13 cellular contexts compared by ENCODE assay signal in the genomic region with DNA sequence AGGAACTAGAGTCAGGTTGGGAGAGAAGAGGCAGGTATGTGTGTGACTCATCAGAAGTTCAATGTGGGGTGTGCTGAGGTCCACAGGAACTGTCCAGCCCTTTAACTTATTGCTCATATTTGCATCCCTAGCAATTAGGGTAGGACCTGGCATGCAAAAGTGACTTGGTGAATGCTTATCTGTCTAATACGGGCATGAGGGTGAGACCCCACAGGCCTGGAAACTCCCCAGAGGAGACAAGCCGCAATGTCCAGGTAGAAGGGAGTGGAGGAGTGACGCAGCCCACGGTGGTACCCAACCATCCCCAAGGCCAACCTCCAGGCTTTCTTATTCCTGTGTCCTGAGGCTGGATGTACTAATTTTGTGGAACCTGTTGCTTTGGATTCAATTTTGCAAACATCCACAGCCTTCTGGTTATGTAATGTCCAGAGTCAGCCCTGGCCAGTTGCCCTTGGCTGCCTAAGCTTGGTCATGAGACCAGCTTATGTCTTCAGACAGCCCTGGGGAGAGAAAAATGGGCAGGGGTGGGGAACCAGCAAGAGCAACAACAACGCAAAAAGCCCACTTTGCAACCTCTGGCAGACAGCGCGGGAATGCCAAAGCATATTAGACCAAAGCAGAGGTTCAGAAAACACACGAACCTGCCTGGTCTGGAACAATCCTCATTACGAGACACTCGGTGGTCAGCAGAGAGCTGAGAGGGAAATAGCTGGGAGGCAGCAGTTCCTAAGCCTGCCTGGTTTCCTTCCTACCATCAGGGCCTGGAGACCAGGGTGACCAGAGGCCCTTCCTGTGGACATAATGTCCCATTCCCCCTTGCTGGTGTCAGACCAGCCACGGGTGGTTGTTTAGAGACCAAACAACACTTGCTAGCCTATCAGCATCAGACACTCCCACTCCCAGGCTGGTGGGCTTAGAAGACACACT. TPM values are rescaled to one million over a fixed set of nuclear protein-coding genes. Genes with fewer than 3 reads are reported as not detected.
A peak's percentile ranks its signal among the peaks of the same experiment; 100 is the strongest.
DNase-seq lines count a peak whose midpoint lies in the region.
"Had no signal": no experiment of that assay in that cellular context is flagged by ENCODE, and none has a peak within 500 bp of the region (broad histone marks: within the 10 kb centered on the region; RNA-seq: fewer than 3 reads in every experiment).

No MANE protein-coding gene starts in this region.

- peaks cover 84% of the 10 kb centered on the region for H3K4me1 ChIP-seq in muscle layer of colon (ENCODE audit: insufficient read depth, low read length)

- H3K27ac ChIP-seq in muscle layer of colon (ENCODE audit: low read depth, low read length) = peak overlapping the region; percentile 70
- H3K27ac ChIP-seq in temporal lobe (ENCODE audit: low read depth, low read length) = peak overlapping the region; percentile 54

- no peak overlapping the region for H3K9ac ChIP-seq in muscle layer of colon (ENCODE audit: low read length)

- no peaks in the 10 kb centered on the region for H3K9me3 ChIP-seq in muscle layer of colon (ENCODE audit: low read length)

- H3K27me3 ChIP-seq in muscle layer of colon (ENCODE audit: control insufficient read depth in 1 of 2, insufficient read depth in 2 of 2, low read length in 2 of 2) = no peaks in the 10 kb centered on the region

- H3K36me3 ChIP-seq in muscle layer of colon (ENCODE audit: insufficient read depth, low read length) = peaks cover 44% of the 10 kb centered on the region

- DNase-seq in amniotic epithelial cell (ENCODE audit: low read depth) (peak; percentile 29), head of caudate nucleus (peak in 33 of 42 donors; percentile 26 to 79 (median 55)), NCI-H345 (lab: John Stamatoyannopoulos, UW) (no peak), OCI-M1 (lab: John Stamatoyannopoulos, UW) (no peak), SIG-M5 treated with dmso at 0.1 percent for 504 hours (lab: John Stamatoyannopoulos, UW; ENCODE audit: unreplicated experiment) (no peak)
- DNase-seq in activated CD8-positive, alpha-beta memory T cell treated with anti-CD3 and anti-CD28 coated beads, Interleukin-2, amount 50 U/mL, for 4 hours = no peak
- DNase-seq: activated CD4-positive, alpha-beta T cell treated with anti-CD3 and anti-CD28 coated beads for 4 hours; activated naive CD4-positive, alpha-beta T cell; endodermal cell; NCI-H1048; small intestine had no signal

- intact Hi-C loops in head of caudate nucleus (cut with DNase I) = no loop called here

- peak overlapping the region; percentile 6 for H3K4me3 ChIP-seq in muscle layer of colon (ENCODE audit: low read depth in 1 of 2, low read length in 2 of 2)

RNA-seq across cellular contexts. Expression of a gene that starts 49.3 kb away (rescaled TPM):
- total RNA-seq in temporal lobe = 18.2 TPM

Comparison
In these comparisons a context has a peak if more than half of its experiments do, and no peak if none do; other contexts are left out.
1. DNase-seq: peak in amniotic epithelial cell (single experiment) and head of caudate nucleus (33 of 42); none in activated CD8-positive, alpha-beta memory T cell treated with anti-CD3 and anti-CD28 coated beads, Interleukin-2, amount 50 U/mL, for 4 hours (single experiment), NCI-H345 (single experiment), OCI-M1 (single experiment) and SIG-M5 treated with dmso at 0.1 percent for 504 hours (single experiment).